ENCODE assay signal across 1 cellular context in genomic region chr9:131799177-131799823, GRCh38.
A peak's percentile ranks its signal among the peaks of the same experiment; 100 is the strongest.
TF ChIP-seq lines count a peak whose summit lies in the region.

No MANE protein-coding gene starts in this region.

TF ChIP-seq in HepG2, 621 proteins besides CTCF, POLR2A, EP300 and RAD21 (continued from another document and continues in another):
- no peak for TF ChIP-seq ZSCAN5A (CRISPR knock-in tag; IDR thresholded peaks at IDR 0.05; ENCODE audit: borderline replicate concordance)
- no peak for TF ChIP-seq MAZ (IDR thresholded peaks at IDR 0.05; ENCODE audit: borderline replicate concordance, low read depth, low read length)
- 0 out of 2 replicates have a peak, but pooled peaks have one; percentile 44 for TF ChIP-seq MAZ (CRISPR knock-in tag; IDR thresholded peaks at IDR 0.05; ENCODE audit: low read depth)
- peak; percentile 93 for TF ChIP-seq HES4 (CRISPR knock-in tag; IDR thresholded peaks at IDR 0.05; ENCODE audit: borderline replicate concordance)
- no peak for TF ChIP-seq ZNF496 (CRISPR knock-in tag; IDR thresholded peaks at IDR 0.05; ENCODE audit: insufficient replicate concordance)
- TF ChIP-seq JUN (CRISPR knock-in tag; IDR thresholded peaks at IDR 0.05): no peak
- TF ChIP-seq ZNF816 (CRISPR knock-in tag; IDR thresholded peaks at IDR 0.05; ENCODE audit: borderline replicate concordance): no peak
- TF ChIP-seq, protein P1, sequence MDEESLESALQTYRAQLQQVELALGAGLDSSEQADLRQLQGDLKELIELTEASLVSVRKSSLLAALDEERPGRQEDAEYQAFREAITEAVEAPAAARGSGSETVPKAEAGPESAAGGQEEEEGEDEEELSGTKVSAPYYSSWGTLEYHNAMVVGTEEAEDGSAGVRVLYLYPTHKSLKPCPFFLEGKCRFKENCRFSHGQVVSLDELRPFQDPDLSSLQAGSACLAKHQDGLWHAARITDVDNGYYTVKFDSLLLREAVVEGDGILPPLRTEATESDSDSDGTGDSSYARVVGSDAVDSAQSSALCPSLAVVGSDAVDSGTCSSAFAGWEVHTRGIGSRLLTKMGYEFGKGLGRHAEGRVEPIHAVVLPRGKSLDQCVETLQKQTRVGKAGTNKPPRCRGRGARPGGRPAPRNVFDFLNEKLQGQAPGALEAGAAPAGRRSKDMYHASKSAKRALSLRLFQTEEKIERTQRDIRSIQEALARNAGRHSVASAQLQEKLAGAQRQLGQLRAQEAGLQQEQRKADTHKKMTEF (CRISPR knock-in tag; IDR thresholded peaks at IDR 0.05): no peak
- no peak for TF ChIP-seq CC2D1A (CRISPR knock-in tag; IDR thresholded peaks at IDR 0.05)
- no peak for TF ChIP-seq MTF2 (CRISPR knock-in tag; IDR thresholded peaks at IDR 0.05; ENCODE audit: borderline replicate concordance)
- peak; percentile 69; the same call in 1 of the 2 replicates for TF ChIP-seq ZBTB26 (CRISPR knock-in tag; IDR thresholded peaks at IDR 0.05; ENCODE audit: borderline replicate concordance)
- TF ChIP-seq TARDBP (CRISPR knock-in tag; IDR thresholded peaks at IDR 0.05): no peak
- peak; percentile 71; the same call in 1 of the 2 replicates for TF ChIP-seq FOXK1 (CRISPR knock-in tag; IDR thresholded peaks at IDR 0.05; ENCODE audit: borderline replicate concordance, low read depth)
- no peak for TF ChIP-seq ZNF230 (CRISPR knock-in tag; IDR thresholded peaks at IDR 0.05)
- 0 out of 2 replicates have a peak, but pooled peaks have one; percentile 40 for TF ChIP-seq GATAD2A (CRISPR knock-in tag; IDR thresholded peaks at IDR 0.05)
- peak; percentile 85; the same call in 1 of the 2 replicates for TF ChIP-seq ZNF605 (CRISPR knock-in tag; IDR thresholded peaks at IDR 0.05)
- TF ChIP-seq, protein P2, sequence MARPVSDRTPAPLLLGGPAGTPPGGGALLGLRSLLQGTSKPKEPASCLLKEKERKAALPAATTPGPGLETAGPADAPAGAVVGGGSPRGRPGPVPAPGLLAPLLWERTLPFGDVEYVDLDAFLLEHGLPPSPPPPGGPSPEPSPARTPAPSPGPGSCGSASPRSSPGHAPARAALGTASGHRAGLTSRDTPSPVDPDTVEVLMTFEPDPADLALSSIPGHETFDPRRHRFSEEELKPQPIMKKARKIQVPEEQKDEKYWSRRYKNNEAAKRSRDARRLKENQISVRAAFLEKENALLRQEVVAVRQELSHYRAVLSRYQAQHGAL (CRISPR knock-in tag; IDR thresholded peaks at IDR 0.05; ENCODE audit: not compliant biosample characterization): peak; percentile 90
- no peak for TF ChIP-seq NR1H2 (CRISPR knock-in tag; IDR thresholded peaks at IDR 0.05; ENCODE audit: borderline replicate concordance, low read depth)
- peak; percentile 91; the same call in 1 of the 2 replicates for TF ChIP-seq BRCA1 (CRISPR knock-in tag; IDR thresholded peaks at IDR 0.05)
- peak; percentile 60; the same call in 1 of the 2 replicates for TF ChIP-seq PPARG (CRISPR knock-in tag; conservative IDR thresholded peaks at IDR 0.05)
- no peak for TF ChIP-seq HNRNPH1 (optimal IDR thresholded peaks at IDR 0.05; ENCODE audit: low read depth, low read length)
- peak; percentile 26; the same call in 1 of the 2 replicates for TF ChIP-seq SOX5 (CRISPR knock-in tag; IDR thresholded peaks at IDR 0.05; ENCODE audit: borderline replicate concordance)
- 0 out of 2 replicates have a peak, but pooled peaks have one; percentile 28 for TF ChIP-seq ZBTB14 (CRISPR knock-in tag; IDR thresholded peaks at IDR 0.05)
- TF ChIP-seq HNRNPK (IDR thresholded peaks at IDR 0.05; ENCODE audit: low read depth, low read length, poor library complexity, severe bottlenecking): no peak
- no peak for TF ChIP-seq ZNF576 (CRISPR knock-in tag; IDR thresholded peaks at IDR 0.05)
- TF ChIP-seq SRSF1 (optimal IDR thresholded peaks at IDR 0.05; ENCODE audit: low read depth, low read length): no peak
- TF ChIP-seq, protein P3, sequence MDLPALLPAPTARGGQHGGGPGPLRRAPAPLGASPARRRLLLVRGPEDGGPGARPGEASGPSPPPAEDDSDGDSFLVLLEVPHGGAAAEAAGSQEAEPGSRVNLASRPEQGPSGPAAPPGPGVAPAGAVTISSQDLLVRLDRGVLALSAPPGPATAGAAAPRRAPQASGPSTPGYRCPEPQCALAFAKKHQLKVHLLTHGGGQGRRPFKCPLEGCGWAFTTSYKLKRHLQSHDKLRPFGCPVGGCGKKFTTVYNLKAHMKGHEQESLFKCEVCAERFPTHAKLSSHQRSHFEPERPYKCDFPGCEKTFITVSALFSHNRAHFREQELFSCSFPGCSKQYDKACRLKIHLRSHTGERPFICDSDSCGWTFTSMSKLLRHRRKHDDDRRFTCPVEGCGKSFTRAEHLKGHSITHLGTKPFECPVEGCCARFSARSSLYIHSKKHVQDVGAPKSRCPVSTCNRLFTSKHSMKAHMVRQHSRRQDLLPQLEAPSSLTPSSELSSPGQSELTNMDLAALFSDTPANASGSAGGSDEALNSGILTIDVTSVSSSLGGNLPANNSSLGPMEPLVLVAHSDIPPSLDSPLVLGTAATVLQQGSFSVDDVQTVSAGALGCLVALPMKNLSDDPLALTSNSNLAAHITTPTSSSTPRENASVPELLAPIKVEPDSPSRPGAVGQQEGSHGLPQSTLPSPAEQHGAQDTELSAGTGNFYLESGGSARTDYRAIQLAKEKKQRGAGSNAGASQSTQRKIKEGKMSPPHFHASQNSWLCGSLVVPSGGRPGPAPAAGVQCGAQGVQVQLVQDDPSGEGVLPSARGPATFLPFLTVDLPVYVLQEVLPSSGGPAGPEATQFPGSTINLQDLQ (CRISPR knock-in tag; IDR thresholded peaks at IDR 0.05): 0 out of 2 replicates have a peak, but pooled peaks have one; percentile 40
- TF ChIP-seq ZNF839 (CRISPR knock-in tag; IDR thresholded peaks at IDR 0.05; ENCODE audit: borderline replicate concordance): no peak
- peak; percentile 80; the same call in 1 of the 2 replicates for TF ChIP-seq HBP1 (CRISPR knock-in tag; IDR thresholded peaks at IDR 0.05; ENCODE audit: low read depth)
- TF ChIP-seq, protein P4, sequence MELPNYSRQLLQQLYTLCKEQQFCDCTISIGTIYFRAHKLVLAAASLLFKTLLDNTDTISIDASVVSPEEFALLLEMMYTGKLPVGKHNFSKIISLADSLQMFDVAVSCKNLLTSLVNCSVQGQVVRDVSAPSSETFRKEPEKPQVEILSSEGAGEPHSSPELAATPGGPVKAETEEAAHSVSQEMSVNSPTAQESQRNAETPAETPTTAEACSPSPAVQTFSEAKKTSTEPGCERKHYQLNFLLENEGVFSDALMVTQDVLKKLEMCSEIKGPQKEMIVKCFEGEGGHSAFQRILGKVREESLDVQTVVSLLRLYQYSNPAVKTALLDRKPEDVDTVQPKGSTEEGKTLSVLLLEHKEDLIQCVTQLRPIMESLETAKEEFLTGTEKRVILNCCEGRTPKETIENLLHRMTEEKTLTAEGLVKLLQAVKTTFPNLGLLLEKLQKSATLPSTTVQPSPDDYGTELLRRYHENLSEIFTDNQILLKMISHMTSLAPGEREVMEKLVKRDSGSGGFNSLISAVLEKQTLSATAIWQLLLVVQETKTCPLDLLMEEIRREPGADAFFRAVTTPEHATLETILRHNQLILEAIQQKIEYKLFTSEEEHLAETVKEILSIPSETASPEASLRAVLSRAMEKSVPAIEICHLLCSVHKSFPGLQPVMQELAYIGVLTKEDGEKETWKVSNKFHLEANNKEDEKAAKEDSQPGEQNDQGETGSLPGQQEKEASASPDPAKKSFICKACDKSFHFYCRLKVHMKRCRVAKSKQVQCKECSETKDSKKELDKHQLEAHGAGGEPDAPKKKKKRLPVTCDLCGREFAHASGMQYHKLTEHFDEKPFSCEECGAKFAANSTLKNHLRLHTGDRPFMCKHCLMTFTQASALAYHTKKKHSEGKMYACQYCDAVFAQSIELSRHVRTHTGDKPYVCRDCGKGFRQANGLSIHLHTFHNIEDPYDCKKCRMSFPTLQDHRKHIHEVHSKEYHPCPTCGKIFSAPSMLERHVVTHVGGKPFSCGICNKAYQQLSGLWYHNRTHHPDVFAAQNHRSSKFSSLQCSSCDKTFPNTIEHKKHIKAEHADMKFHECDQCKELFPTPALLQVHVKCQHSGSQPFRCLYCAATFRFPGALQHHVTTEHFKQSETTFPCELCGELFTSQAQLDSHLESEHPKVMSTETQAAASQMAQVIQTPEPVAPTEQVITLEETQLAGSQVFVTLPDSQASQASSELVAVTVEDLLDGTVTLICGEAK (IDR thresholded peaks at IDR 0.05): no peak
- TF ChIP-seq, protein P4 (CRISPR knock-in tag; IDR thresholded peaks at IDR 0.05): no peak; the same call in 1 of the 2 replicates
- no peak for TF ChIP-seq HDAC6 (IDR thresholded peaks at IDR 0.05; ENCODE audit: low read depth, low read length)
- no peak for TF ChIP-seq CEBPB (IDR thresholded peaks at IDR 0.05; ENCODE audit: borderline replicate concordance, low read depth, low read length)
- TF ChIP-seq, protein P5, sequence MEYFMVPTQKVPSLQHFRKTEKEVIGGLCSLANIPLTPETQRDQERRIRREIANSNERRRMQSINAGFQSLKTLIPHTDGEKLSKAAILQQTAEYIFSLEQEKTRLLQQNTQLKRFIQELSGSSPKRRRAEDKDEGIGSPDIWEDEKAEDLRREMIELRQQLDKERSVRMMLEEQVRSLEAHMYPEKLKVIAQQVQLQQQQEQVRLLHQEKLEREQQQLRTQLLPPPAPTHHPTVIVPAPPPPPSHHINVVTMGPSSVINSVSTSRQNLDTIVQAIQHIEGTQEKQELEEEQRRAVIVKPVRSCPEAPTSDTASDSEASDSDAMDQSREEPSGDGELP (IDR thresholded peaks at IDR 0.05; ENCODE audit: borderline replicate concordance, low read depth): no peak
